Comparison of ENCODE assay signal across 8 cellular contexts in genomic region chr19:41127801-41128300, GRCh38. TPM values are rescaled to one million over a fixed set of nuclear protein-coding genes. Genes with fewer than 3 reads are reported as not detected.
A peak's percentile ranks its signal among the peaks of the same experiment; 100 is the strongest.
DNase-seq lines count a peak whose midpoint lies in the region; TF ChIP-seq lines count a peak whose summit lies in the region.
"Not testable (repeated sequence)": the region's sequence is repeated elsewhere in the genome, so short reads cannot be mapped to it uniquely, and the experiment has no call there.

No MANE protein-coding gene starts in this region.

- not testable (repeated sequence) for H3K9me3 Mint-ChIP-seq in T-helper 2 cell treated with Interferon-gamma antibody and Interleukin-4, amounts not matched to agents 5 μg/mL and 100 μg/mL, for 36 hours

- H3K4me3 ChIP-seq in GM12875 (ENCODE audit: low read depth, low read length); epithelial cell of proximal tubule (ENCODE audit: low read depth, low read length): not testable (repeated sequence)

- not testable (repeated sequence) for H3K27ac Mint-ChIP-seq in T-helper 2 cell treated with Interferon-gamma antibody and Interleukin-4, amounts not matched to agents 5 μg/mL and 100 μg/mL, for 36 hours

- H3K36me3 Mint-ChIP-seq in T-helper 2 cell treated with Interferon-gamma antibody and Interleukin-4, amounts not matched to agents 5 μg/mL and 100 μg/mL, for 36 hours (ENCODE audit: low read depth) = not testable (repeated sequence)

- H3K27me3 Mint-ChIP-seq in T-helper 2 cell treated with Interferon-gamma antibody and Interleukin-4, amounts not matched to agents 5 μg/mL and 100 μg/mL, for 36 hours (ENCODE audit: low read depth) = peaks cover 36% of the 10 kb centered on the region

- TF ChIP-seq CTCF in GM12875 (IDR thresholded peaks at IDR 0.05; ENCODE audit: borderline replicate concordance, insufficient read depth, low read depth, low read length) (peak; percentile 49; the same call in 1 of the 2 replicates), epithelial cell of proximal tubule (conservative IDR thresholded peaks at IDR 0.05; ENCODE audit: low read depth, low read length) (peak; percentile 16)

- DNase-seq in NCI-H146 treated with DMSO at 0.1 percent for 48 hours (lab: John Stamatoyannopoulos, UW; ENCODE audit: unreplicated experiment) = peak; percentile 6
- DNase-seq in T-helper 2 cell treated with Interferon-gamma antibody and Interleukin-4, amounts not matched to agents 5 μg/mL and 100 μg/mL, for 36 hours (ENCODE audit: low spot score) = peak; percentile 52
- peak; percentile 61 for DNase-seq in activated T-helper 9 cell treated with anti-CD3 and anti-CD28 coated beads, Interleukin-2, amount 50 U/mL, for 16 hours (ENCODE audit: low read depth)
- not testable (repeated sequence) for DNase-seq in epithelial cell of proximal tubule (ENCODE audit: low read depth)
- peak; percentile 17 to 75 for DNase-seq in lung microvascular endothelial cell (ENCODE audit: low read depth in 2 of 2)
- DNase-seq in stimulated activated CD4-positive, alpha-beta T cell treated with anti-CD3 and anti-CD28 coated beads, Interleukin-15, amount 100 ng/mL, for 1 hour (ENCODE audit: low read depth in 1 of 2, low spot score in 1 of 2) = peak; percentile 68 to 75
- peak; percentile 84 for DNase-seq in ureter (ENCODE audit: low spot score)

- H3K4me3 Mint-ChIP-seq in T-helper 2 cell treated with Interferon-gamma antibody and Interleukin-4, amounts not matched to agents 5 μg/mL and 100 μg/mL, for 36 hours = peak overlapping the region; percentile 61

- H3K4me1 Mint-ChIP-seq in T-helper 2 cell treated with Interferon-gamma antibody and Interleukin-4, amounts not matched to agents 5 μg/mL and 100 μg/mL, for 36 hours (ENCODE audit: low read depth) = peaks cover 13% of the 10 kb centered on the region

RNA-seq across cellular contexts. Expression of gene CYP2F1, which starts 13.6 kb away (rescaled TPM):
- not detected in 2 replicates for total RNA-seq in epithelial cell of proximal tubule
- not detected in 2 replicates for total RNA-seq in lung microvascular endothelial cell
- total RNA-seq in ureter = not detected

RNA-seq across cellular contexts. Expression of gene CYP2A13, which starts 39.6 kb away (rescaled TPM):
- total RNA-seq in epithelial cell of proximal tubule (not detected in 2 replicates), lung microvascular endothelial cell (not detected in 2 replicates), ureter (not detected)
